In the genomic region with DNA sequence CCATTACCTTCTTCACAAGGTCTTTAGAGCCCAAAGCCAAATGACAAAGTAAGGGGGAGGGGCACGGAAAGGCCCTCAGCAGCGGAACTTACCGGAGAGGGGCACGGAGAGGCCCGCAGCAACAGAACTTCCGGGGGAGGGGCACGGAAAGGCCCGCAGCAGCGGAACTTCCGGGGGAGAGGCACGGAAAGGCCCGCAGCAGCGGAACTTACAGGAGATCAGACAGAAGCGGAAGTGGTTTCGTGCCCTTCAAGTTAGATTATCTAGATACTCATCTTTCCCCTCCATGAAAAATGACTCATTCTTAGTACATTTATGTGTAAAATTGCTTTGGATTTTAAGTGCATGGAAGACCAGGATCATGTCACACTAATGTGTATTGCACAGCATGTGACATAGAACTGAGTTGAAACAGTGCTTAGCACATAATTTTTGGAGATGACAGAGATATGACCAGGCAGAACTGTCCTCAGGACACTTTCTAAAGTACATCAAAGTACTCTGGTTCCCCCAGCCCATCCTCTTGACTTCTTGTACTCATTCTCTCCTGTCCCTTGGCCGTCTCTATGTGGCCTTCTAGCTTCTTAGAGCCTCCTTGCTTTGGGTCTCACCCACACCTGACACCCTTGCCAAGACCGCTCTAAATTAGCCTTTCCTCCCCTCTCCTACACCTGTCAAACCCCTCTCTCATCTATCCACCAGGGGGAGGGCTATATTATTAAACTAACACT, we compare ENCODE assay signal across 8 cellular contexts. TPM values are rescaled to one million over a fixed set of nuclear protein-coding genes. Genes with fewer than 3 reads are reported as not detected.
DNase-seq lines count a peak whose midpoint lies in the region; ATAC-seq and TF ChIP-seq lines count a peak whose summit lies in the region.

No MANE protein-coding gene starts in this region.

- H3K4me1 ChIP-seq in iPS-15b (ENCODE audit: control insufficient read depth, insufficient read depth, low read length) (no peaks in the 10 kb centered on the region), gastrocnemius medialis (no peaks in the 10 kb centered on the region), sigmoid colon (peaks cover 0 to 4% (median 0%) of the 10 kb centered on the region in 4 donors)

- no peaks in the 10 kb centered on the region for H3K27me3 ChIP-seq in iPS-15b (ENCODE audit: control insufficient read depth, insufficient read depth, low read length)
- H3K27me3 ChIP-seq in gastrocnemius medialis, result no peaks in the 10 kb centered on the region
- H3K27me3 ChIP-seq in sigmoid colon, result no peaks in the 10 kb centered on the region

- in situ Hi-C loops in gastrocnemius medialis (cut with MboI; ENCODE audit: low sequenced_read_pairs in 4 of 4), result no loop called here

- H3K4me3 ChIP-seq in iPS-15b (ENCODE audit: low read depth, low read length) (peak overlapping the region; percentile 35), gastrocnemius medialis (peak overlapping the region in 1 of 4 donors; percentile 17), sigmoid colon (no peak overlapping the region)

- no peak overlapping the region for H3K9ac ChIP-seq in iPS-15b (ENCODE audit: low read depth, low read length)

- TF ChIP-seq CTCF in gastrocnemius medialis (IDR thresholded peaks at IDR 0.05 in 4 of 5, conservative IDR thresholded peaks at IDR 0.05 in 1 of 5) (no peak), sigmoid colon (IDR thresholded peaks at IDR 0.05) (no peak)

- TF ChIP-seq EP300 in sigmoid colon (IDR thresholded peaks at IDR 0.05), result no peak

- intact Hi-C loops in gastrocnemius medialis (cut with DNase I; ENCODE audit: low total_unique reads), result no loop called here
- intact Hi-C loops in sigmoid colon (cut with DNase I), result no loop called here

- no peaks in the 10 kb centered on the region for H3K9me3 ChIP-seq in iPS-15b (ENCODE audit: control insufficient read depth, insufficient read depth, low read length)
- H3K9me3 ChIP-seq in gastrocnemius medialis, result no peaks in the 10 kb centered on the region
- no peaks in the 10 kb centered on the region for H3K9me3 ChIP-seq in sigmoid colon

- WGBS in sigmoid colon, 2 donors, result 19 to 59% methylated on average over 17 of the region's 17 CpGs

- TF ChIP-seq POLR2A in gastrocnemius medialis (IDR thresholded peaks at IDR 0.05), result no peak
- TF ChIP-seq POLR2A in sigmoid colon (IDR thresholded peaks at IDR 0.05), result no peak

- no peaks in the 10 kb centered on the region for H3K36me3 ChIP-seq in iPS-15b (ENCODE audit: control insufficient read depth, insufficient read depth, low read length)
- no peaks in the 10 kb centered on the region for H3K36me3 ChIP-seq in gastrocnemius medialis
- no peaks in the 10 kb centered on the region for H3K36me3 ChIP-seq in sigmoid colon

- DNase-seq in NOMO-1 treated with dmso at 0.1 percent for 144 hours (lab: John Stamatoyannopoulos, UW; ENCODE audit: unreplicated experiment) (peak; percentile 96), activated T-cell treated with anti-CD3 and anti-CD28 coated beads for 1 hour (ENCODE audit: low read depth) (peak; percentile 52), gastrocnemius medialis (no peak), sigmoid colon (no peak)
- peak; percentile 29 to 43 for DNase-seq in stimulated activated CD8-positive, alpha-beta memory T cell treated with anti-CD3 and anti-CD28 coated beads, Interleukin-4, amount 100 ng/mL, for 1 hour (ENCODE audit: low read depth in 2 of 2, low spot score in 1 of 2)

- ATAC-seq in GM18861 (IDR thresholded peaks at IDR 0.05; ENCODE audit: unreplicated experiment) (peak; percentile 63), HG02763 (IDR thresholded peaks at IDR 0.05; ENCODE audit: unreplicated experiment) (peak; percentile 68), gastrocnemius medialis (no peak)

- H3K27ac ChIP-seq in gastrocnemius medialis (no peak overlapping the region), sigmoid colon (no peak overlapping the region)

RNA-seq across cellular contexts. Expression of a gene that starts 25.7 kb away (rescaled TPM):
- total RNA-seq in gastrocnemius medialis, result not detected
- under 1 TPM in 1 of 4 donors, not detected in 3; 0.99 TPM for total RNA-seq in sigmoid colon
- under 1 TPM in 1 of 3 donors, not detected in 2; 0.04 TPM for polyA plus RNA-seq in sigmoid colon

RNA-seq across cellular contexts. Expression of a gene that starts 46.4 kb away (rescaled TPM):
- 10 to 100 TPM in 3 of 4 donors, 1 to 10 TPM in 1; 8.0 to 15.5 (median 13.4) TPM for total RNA-seq in gastrocnemius medialis
- 10 to 100 TPM; 37.4 to 47.6 (median 41.1) TPM for total RNA-seq in sigmoid colon
- polyA plus RNA-seq in sigmoid colon, result 10 to 100 TPM; 17.4 to 27.4 (median 17.6) TPM

Comparison
In these comparisons a context has a peak if more than half of its experiments do, and no peak if none do; other contexts are left out.
1. ATAC-seq: peak in GM18861 (single experiment) and HG02763 (single experiment); none in gastrocnemius medialis (0 of 2).
2. DNase-seq: peak in NOMO-1 treated with dmso at 0.1 percent for 144 hours (single experiment), activated T-cell treated with anti-CD3 and anti-CD28 coated beads for 1 hour (single experiment) and stimulated activated CD8-positive, alpha-beta memory T cell treated with anti-CD3 and anti-CD28 coated beads, Interleukin-4, amount 100 ng/mL, for 1 hour (2 of 2); none in gastrocnemius medialis (0 of 2) and sigmoid colon (single experiment).